In the genomic region with DNA sequence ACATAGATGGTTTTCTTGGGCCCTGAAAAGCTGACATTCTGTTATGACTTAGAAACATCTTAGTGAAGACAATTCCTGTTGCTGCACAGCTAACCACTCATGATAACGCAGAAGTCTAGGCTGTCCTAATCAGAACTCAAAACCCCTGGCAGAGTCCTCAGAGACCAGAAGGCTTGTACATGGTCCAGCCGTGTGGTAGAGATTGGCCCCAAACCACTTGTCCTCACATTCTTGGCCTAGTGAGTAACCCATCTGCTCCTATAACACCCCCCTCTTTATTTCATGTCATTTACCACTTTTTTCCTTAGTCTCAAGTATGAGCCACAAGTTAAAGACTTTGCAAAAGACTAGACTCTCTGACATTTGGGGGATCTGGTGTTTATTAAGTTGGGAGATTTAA, we compare ENCODE assay signal across 15 cellular contexts.
"Had no signal": no experiment of that assay in that cellular context is flagged by ENCODE, and none has a peak within 500 bp of the region (broad histone marks: within the 10 kb centered on the region; RNA-seq: fewer than 3 reads in every experiment).

No MANE protein-coding gene starts in this region.

- DNase-seq: activated CD4-positive, alpha-beta T cell treated with anti-CD3 and anti-CD28 coated beads for 1 hour; activated CD8-positive, alpha-beta memory T cell treated with anti-CD3 and anti-CD28 coated beads for 24 hours; activated CD8-positive, alpha-beta memory T cell treated with anti-CD3 and anti-CD28 coated beads, Interleukin-2, amount 50 U/mL, for 48 hours; activated effector memory CD4-positive, alpha-beta T cell treated with anti-CD3 and anti-CD28 coated beads, Interleukin-2, amount 50 U/mL, for 16 hours; activated T-cell treated with anti-CD3 and anti-CD28 coated beads, Interleukin-2, amount 50 U/mL, for 48 hours; adrenal gland; body of pancreas; erythroblast; mesendoderm; naive thymus-derived CD8-positive, alpha-beta T cell; psoas muscle; right cardiac atrium; stimulated activated CD4-positive, alpha-beta T cell treated with anti-CD3 and anti-CD28 coated beads, Interleukin-4, amount 100 ng/mL, for 24 hours; T-helper 17 cell; WERI-Rb-1 had no signal
